ENCODE assay signal across 16 cellular contexts in the genomic region with DNA sequence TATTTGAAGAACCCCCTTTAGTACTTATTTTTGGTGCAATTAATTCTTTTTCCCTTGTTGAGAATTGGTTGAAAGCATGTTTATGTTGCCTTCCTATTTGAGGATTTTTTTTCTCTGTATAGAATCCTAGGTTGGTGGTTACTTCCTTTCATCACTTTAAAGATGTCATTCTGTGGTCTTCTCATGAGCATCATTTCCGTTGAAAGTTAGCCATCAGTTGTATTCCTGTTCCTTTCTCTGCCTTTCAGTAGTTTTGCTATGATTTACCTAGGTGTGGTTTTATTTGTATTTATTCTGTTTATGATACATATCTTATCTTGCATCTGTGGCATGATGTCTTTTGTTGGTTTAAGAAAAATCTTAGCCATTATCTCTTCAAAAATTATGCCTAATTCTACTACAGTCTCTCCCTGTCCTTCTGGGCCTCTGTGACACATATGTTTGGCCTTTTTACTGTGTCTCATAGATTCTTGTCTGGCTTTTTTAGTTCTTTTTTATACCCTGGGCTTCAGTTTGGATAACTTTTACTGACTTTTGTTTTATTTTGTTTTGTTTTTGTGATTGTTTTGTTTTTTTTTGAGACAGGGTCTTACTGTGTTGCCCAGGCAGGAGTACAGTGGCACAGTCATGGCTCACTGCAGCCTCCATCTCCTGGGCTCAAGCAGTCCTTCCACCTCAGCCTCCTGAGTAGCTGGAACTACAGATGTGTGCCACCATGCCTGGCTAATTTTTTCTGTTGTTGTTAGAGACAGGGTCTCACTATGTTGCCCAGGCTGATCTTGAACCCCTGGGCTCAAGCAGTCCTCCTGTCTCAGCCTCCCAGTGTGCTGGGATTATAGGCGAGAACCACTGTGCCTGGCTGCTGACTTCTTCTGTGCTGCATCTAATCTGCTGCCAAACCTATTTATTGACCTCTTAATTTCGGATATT. TPM values are rescaled to one million over a fixed set of nuclear protein-coding genes. Genes with fewer than 3 reads are reported as not detected.
DNase-seq lines count a peak whose midpoint lies in the region; ATAC-seq and TF ChIP-seq lines count a peak whose summit lies in the region.
"Had no signal": no experiment of that assay in that cellular context is flagged by ENCODE, and none has a peak within 500 bp of the region (broad histone marks: within the 10 kb centered on the region; RNA-seq: fewer than 3 reads in every experiment).

No MANE protein-coding gene starts in this region.

- DNase-seq in activated naive CD4-positive, alpha-beta T cell treated with Interleukin-2 at 50 U/mL for 16 hours: no peak
- peak; percentile 49 for DNase-seq in Jurkat, Clone E6-1 (ENCODE audit: low read depth, low spot score)
- no peak for DNase-seq in activated naive CD8-positive, alpha-beta T cell treated with anti-CD3 and anti-CD28 coated beads, Interleukin-2, amount 10 ng/mL, durations not matched to agents 7 days and 5 days
- DNase-seq in sigmoid colon: peak; percentile 44
- no peak for DNase-seq in NCI-H2196 treated with DMSO at 0.1 percent for 48 hours (lab: John Stamatoyannopoulos, UW; ENCODE audit: unreplicated experiment)
- no peak for DNase-seq in T-helper 9 cell
- DNase-seq in AG20443 (ENCODE audit: low spot score): no peak
- DNase-seq: activated CD4-positive, alpha-beta T cell treated with anti-CD3 and anti-CD28 coated beads for 48 hours; activated T-cell treated with anti-CD3 and anti-CD28 coated beads, Interleukin-2, amount 50 U/mL, for 4 hours; HFFc6; NCI-H1436 treated with DMSO at 0.1 percent for 48 hours; small intestine; upper lobe of right lung had no signal

- H3K36me3 ChIP-seq in sigmoid colon: peaks cover 0 to under 1% (median 0%) of the 10 kb centered on the region in 4 donors
- H3K36me3 ChIP-seq: cardiac muscle cell, upper lobe of right lung had no signal

- no peaks in the 10 kb centered on the region for H3K9me3 ChIP-seq in sigmoid colon
- H3K9me3 ChIP-seq: upper lobe of right lung had no signal

- no peak overlapping the region for H3K27ac ChIP-seq in sigmoid colon
- H3K27ac ChIP-seq: hepatocyte, upper lobe of right lung had no signal

- H3K9me3 Mint-ChIP-seq in activated naive CD4-positive, alpha-beta T cell treated with anti-CD3 and anti-CD28 coated beads, Interleukin-2, amount 50 U/mL, for 24 hours: no peaks in the 10 kb centered on the region
- no peaks in the 10 kb centered on the region for H3K9me3 Mint-ChIP-seq in activated naive CD8-positive, alpha-beta T cell treated with anti-CD3 and anti-CD28 coated beads, Interleukin-2, amount 10 ng/mL, durations not matched to agents 7 days and 5 days
- H3K9me3 Mint-ChIP-seq: activated T-cell treated with anti-CD3 and anti-CD28 coated beads, Interleukin-2, amount 50 U/mL, for 4 hours; HFFc6 had no signal

- H3K4me1 Mint-ChIP-seq in activated naive CD4-positive, alpha-beta T cell treated with anti-CD3 and anti-CD28 coated beads, Interleukin-2, amount 50 U/mL, for 24 hours: peaks cover 25% of the 10 kb centered on the region
- H3K4me1 Mint-ChIP-seq in activated naive CD8-positive, alpha-beta T cell treated with anti-CD3 and anti-CD28 coated beads, Interleukin-2, amount 10 ng/mL, durations not matched to agents 7 days and 5 days: peaks cover 18% of the 10 kb centered on the region

- no peak for TF ChIP-seq EP300 in sigmoid colon (IDR thresholded peaks at IDR 0.05)

- 67 to 77% methylated on average over 3 of the region's 3 CpGs for WGBS in sigmoid colon, 2 donors

- TF ChIP-seq POLR2A in sigmoid colon (IDR thresholded peaks at IDR 0.05): no peak

- intact Hi-C loops in sigmoid colon (cut with DNase I): no loop called here

- ATAC-seq in activated naive CD8-positive, alpha-beta T cell treated with anti-CD3 and anti-CD28 coated beads, Interleukin-2, amount 10 ng/mL, durations not matched to agents 7 days and 5 days (ENCODE audit: low read depth): peak; percentile 76

- H3K36me3 Mint-ChIP-seq in activated naive CD4-positive, alpha-beta T cell treated with anti-CD3 and anti-CD28 coated beads, Interleukin-2, amount 50 U/mL, for 24 hours: peaks cover 3% of the 10 kb centered on the region
- H3K36me3 Mint-ChIP-seq in activated naive CD8-positive, alpha-beta T cell treated with anti-CD3 and anti-CD28 coated beads, Interleukin-2, amount 10 ng/mL, durations not matched to agents 7 days and 5 days: no peaks in the 10 kb centered on the region

- peak overlapping the region; percentile 15 for H3K4me3 Mint-ChIP-seq in activated naive CD4-positive, alpha-beta T cell treated with anti-CD3 and anti-CD28 coated beads, Interleukin-2, amount 50 U/mL, for 24 hours
- peak overlapping the region; percentile 58 for H3K4me3 Mint-ChIP-seq in activated naive CD8-positive, alpha-beta T cell treated with anti-CD3 and anti-CD28 coated beads, Interleukin-2, amount 10 ng/mL, durations not matched to agents 7 days and 5 days
- H3K4me3 Mint-ChIP-seq: activated T-cell treated with anti-CD3 and anti-CD28 coated beads, Interleukin-2, amount 50 U/mL, for 4 hours; HFFc6 had no signal

- peaks cover 0 to 16% (median 4%) of the 10 kb centered on the region in 4 donors for H3K4me1 ChIP-seq in sigmoid colon
- H3K4me1 ChIP-seq: upper lobe of right lung had no signal

- no peak overlapping the region for H3K4me3 ChIP-seq in Jurkat, Clone E6-1 (ENCODE audit: low read length)
- H3K4me3 ChIP-seq in sigmoid colon: no peak overlapping the region
- H3K4me3 ChIP-seq: cardiac muscle cell, hepatocyte, upper lobe of right lung had no signal

- POLR2A ChIA-PET in activated naive CD8-positive, alpha-beta T cell treated with anti-CD3 and anti-CD28 coated beads, Interleukin-2, amount 10 ng/mL, durations not matched to agents 7 days and 5 days (lab: Charles Lee): no interaction called here

- H3K27ac Mint-ChIP-seq in activated naive CD4-positive, alpha-beta T cell treated with anti-CD3 and anti-CD28 coated beads, Interleukin-2, amount 50 U/mL, for 24 hours: peak overlapping the region; percentile 74
- H3K27ac Mint-ChIP-seq in activated naive CD8-positive, alpha-beta T cell treated with anti-CD3 and anti-CD28 coated beads, Interleukin-2, amount 10 ng/mL, durations not matched to agents 7 days and 5 days: peak overlapping the region; percentile 43
- H3K27ac Mint-ChIP-seq: HFFc6 had no signal

- no peak for TF ChIP-seq CTCF in sigmoid colon (IDR thresholded peaks at IDR 0.05)

- no peaks in the 10 kb centered on the region for H3K27me3 ChIP-seq in sigmoid colon
- H3K27me3 ChIP-seq: cardiac muscle cell, hepatocyte, upper lobe of right lung had no signal

- H3K27me3 Mint-ChIP-seq in activated naive CD4-positive, alpha-beta T cell treated with anti-CD3 and anti-CD28 coated beads, Interleukin-2, amount 50 U/mL, for 24 hours: no peaks in the 10 kb centered on the region
- no peaks in the 10 kb centered on the region for H3K27me3 Mint-ChIP-seq in activated naive CD8-positive, alpha-beta T cell treated with anti-CD3 and anti-CD28 coated beads, Interleukin-2, amount 10 ng/mL, durations not matched to agents 7 days and 5 days

RNA-seq across cellular contexts. Expression of a gene that starts 24.1 kb away (rescaled TPM):
- not detected for polyA plus RNA-seq in Jurkat, Clone E6-1 (2012; ENCODE audit: insufficient read depth, insufficient read length)
- under 1 TPM; 0.19 to 0.28 TPM for total RNA-seq in activated naive CD8-positive, alpha-beta T cell treated with anti-CD3 and anti-CD28 coated beads, Interleukin-2, amount 10 ng/mL, durations not matched to agents 7 days and 5 days
- total RNA-seq in sigmoid colon: 100 to 1,000 TPM in 2 of 4 donors, 10 to 100 TPM in 2; 77.3 to 179 (median 109) TPM
- polyA plus RNA-seq in sigmoid colon: 10 to 100 TPM in 2 of 3 donors, 1 to 10 TPM in 1; 6.6 to 38.8 (median 11.8) TPM

Comparison
In these comparisons a context has a peak if more than half of its experiments do, and no peak if none do; other contexts are left out.
1. DNase-seq: peak in Jurkat, Clone E6-1 (single experiment) and sigmoid colon (single experiment); none in activated naive CD4-positive, alpha-beta T cell treated with Interleukin-2 at 50 U/mL for 16 hours (single experiment), activated naive CD8-positive, alpha-beta T cell treated with anti-CD3 and anti-CD28 coated beads, Interleukin-2, amount 10 ng/mL, durations not matched to agents 7 days and 5 days (single experiment), NCI-H2196 treated with DMSO at 0.1 percent for 48 hours (single experiment), T-helper 9 cell (single experiment) and AG20443 (single experiment).
2. RNA of a gene that starts 24.1 kb away (total RNA-seq): 77.3 to 179 TPM in sigmoid colon; 0.19 to 0.28 TPM in activated naive CD8-positive, alpha-beta T cell treated with anti-CD3 and anti-CD28 coated beads, Interleukin-2, amount 10 ng/mL, durations not matched to agents 7 days and 5 days; every median in the first group is over 10 times any median in the second.